In the genomic region with DNA sequence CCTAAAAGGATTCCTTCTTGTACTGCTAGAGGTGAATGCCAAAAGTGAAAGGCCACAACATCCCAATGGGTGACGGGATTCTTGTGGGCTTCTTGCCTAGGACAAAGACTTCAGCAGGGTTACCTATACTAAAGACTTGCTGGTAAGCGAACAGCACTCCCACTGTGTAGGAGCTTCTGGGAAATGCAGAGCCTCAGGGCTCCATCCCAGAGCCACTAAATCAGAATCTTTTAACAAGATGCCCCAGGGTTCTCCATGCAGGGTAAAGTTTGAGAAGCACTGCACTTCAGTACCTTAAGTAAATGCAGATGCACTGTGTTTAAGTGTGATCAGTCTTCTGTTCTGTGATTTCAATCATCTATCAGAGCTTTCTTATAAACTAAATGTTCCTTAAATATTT, we compare ENCODE assay signal across 18 cellular contexts.
"Had no signal": no experiment of that assay in that cellular context is flagged by ENCODE, and none has a peak within 500 bp of the region (broad histone marks: within the 10 kb centered on the region; RNA-seq: fewer than 3 reads in every experiment).

No MANE protein-coding gene starts in this region.

- H3K36me3 ChIP-seq: adrenal gland had no signal

- H3K4me3 Mint-ChIP-seq: activated B cell treated with CpG ODN at 0.5 μM for 24 hours; activated CD4-positive, alpha-beta T cell treated with anti-CD3 and anti-CD28 coated beads, Interleukin-2, amount 10 ng/mL, durations not matched to agents 24 days and 14 days; activated T-helper 1 cell treated with anti-CD3 and anti-CD28 coated beads, Interleukin-12 subunit alpha, Interleukin-12 subunit beta, Interleukin-2, Interleukin-4 antibody, amounts not matched to agents 30 ng/mL and 10 ng/mL and 1 ng/mL, durations not matched to agents 14 hours and 24 hours and 36 hours; dendritic cell treated with granulocyte-macrophage colony-stimulating factor and Interleukin-4, amounts not matched to agents 40 ng/mL and 50 ng/mL, for 4 days; endodermal cell; memory B cell; nephron had no signal

- DNase-seq: activated B cell treated with CpG ODN at 0.5 μM for 24 hours; activated CD4-positive, alpha-beta T cell treated with anti-CD3 and anti-CD28 coated beads, Interleukin-2, amount 10 ng/mL, durations not matched to agents 24 days and 14 days; activated naive CD4-positive, alpha-beta T cell treated with Interleukin-2 at 50 U/mL for 16 hours; adrenal gland; central memory CD4-positive, alpha-beta T cell; erythroblast; psoas muscle; spleen; stimulated activated CD4-positive, alpha-beta T cell treated with anti-CD3 and anti-CD28 coated beads, Interleukin-1b, Interleukin-23, amount 100 ng/mL, for 48 hours; stimulated activated naive CD8-positive, alpha-beta T cell treated with anti-CD3 and anti-CD28 coated beads, Interleukin-15, Interleukin-2, amounts not matched to agents 100 U/mL and 50 U/mL, for 24 hours; T-helper 17 cell had no signal

- ATAC-seq: left lobe of liver; sciatic nerve; stimulated activated naive CD8-positive, alpha-beta T cell treated with anti-CD3 and anti-CD28 coated beads, Interleukin-15, Interleukin-2, amounts not matched to agents 100 U/mL and 50 U/mL, for 24 hours; T-helper 17 cell had no signal

- H3K27me3 Mint-ChIP-seq: activated B cell treated with CpG ODN at 0.5 μM for 24 hours; activated CD4-positive, alpha-beta T cell treated with anti-CD3 and anti-CD28 coated beads, Interleukin-2, amount 10 ng/mL, durations not matched to agents 24 days and 14 days; dendritic cell treated with granulocyte-macrophage colony-stimulating factor and Interleukin-4, amounts not matched to agents 40 ng/mL and 50 ng/mL, for 4 days; memory B cell; T-helper 17 cell had no signal

- H3K27ac Mint-ChIP-seq: activated B cell treated with CpG ODN at 0.5 μM for 24 hours; activated CD4-positive, alpha-beta T cell treated with anti-CD3 and anti-CD28 coated beads, Interleukin-2, amount 10 ng/mL, durations not matched to agents 24 days and 14 days; activated T-helper 1 cell treated with anti-CD3 and anti-CD28 coated beads, Interleukin-12 subunit alpha, Interleukin-12 subunit beta, Interleukin-2, Interleukin-4 antibody, amounts not matched to agents 30 ng/mL and 10 ng/mL and 1 ng/mL, durations not matched to agents 14 hours and 24 hours and 36 hours; dendritic cell treated with granulocyte-macrophage colony-stimulating factor and Interleukin-4, amounts not matched to agents 40 ng/mL and 50 ng/mL, for 4 days; endodermal cell; memory B cell; nephron had no signal

- H3K27me3 ChIP-seq: adrenal gland, spleen had no signal

- H3K27ac ChIP-seq: psoas muscle had no signal

- H3K9me3 Mint-ChIP-seq: activated B cell treated with CpG ODN at 0.5 μM for 24 hours; dendritic cell treated with granulocyte-macrophage colony-stimulating factor and Interleukin-4, amounts not matched to agents 40 ng/mL and 50 ng/mL, for 4 days; nephron had no signal

- H3K4me3 ChIP-seq: adrenal gland, psoas muscle, spleen had no signal

- H3K9me3 ChIP-seq: psoas muscle had no signal
